In genomic region chr15:43408789-43409188, GRCh38 we compare ENCODE assay signal across 20 cellular contexts.
"Had no signal": no experiment of that assay in that cellular context is flagged by ENCODE, and none has a peak within 500 bp of the region (broad histone marks: within the 10 kb centered on the region; RNA-seq: fewer than 3 reads in every experiment).

No MANE protein-coding gene starts in this region.

- H3K9me3 ChIP-seq: gastroesophageal sphincter, heart right ventricle, left ventricle myocardium inferior, sigmoid colon, upper lobe of right lung had no signal

- DNase-seq: activated CD4-positive, alpha-beta T cell treated with anti-CD3 and anti-CD28 coated beads for 36 hours; activated CD8-positive, alpha-beta T cell treated with anti-CD3 and anti-CD28 coated beads for 36 hours; activated effector memory CD4-positive, alpha-beta T cell treated with Interleukin-2 at 50 U/mL for 16 hours; activated naive CD4-positive, alpha-beta T cell treated with anti-CD3 and anti-CD28 coated beads, Interleukin-2, amount 10 ng/mL, durations not matched to agents 7 days and 5 days; activated naive CD8-positive, alpha-beta T cell treated with anti-CD3 and anti-CD28 coated beads, Interleukin-2, amount 50 U/mL, for 24 hours; activated T-cell treated with anti-CD3 and anti-CD28 coated beads, Interleukin-2, amount 50 U/mL, for 1 hour; brain microvascular endothelial cell; heart right ventricle; immature natural killer cell; kidney glomerular epithelial cell; left ventricle myocardium inferior; sigmoid colon; stimulated activated naive B cell treated with anti-CD40 and anti-IgM and Interleukin-4, amounts not matched to agents 10 μg/mL and 1 μg/mL and 100 μg/mL, for 72 hours; upper lobe of right lung had no signal

- H3K27ac ChIP-seq: brain microvascular endothelial cell, coronary artery, gastroesophageal sphincter, heart right ventricle, left ventricle myocardium inferior, parathyroid adenoma, sigmoid colon, upper lobe of right lung had no signal

- H3K4me3 ChIP-seq: coronary artery, gastroesophageal sphincter, heart right ventricle, left ventricle myocardium inferior, sigmoid colon, upper lobe of right lung had no signal

- H3K27me3 ChIP-seq: brain microvascular endothelial cell, gastroesophageal sphincter, heart right ventricle, sigmoid colon, upper lobe of right lung had no signal

- H3K4me1 ChIP-seq: gastroesophageal sphincter, parathyroid adenoma, upper lobe of right lung had no signal

- H3K27me3 Mint-ChIP-seq: activated CD4-positive, alpha-beta T cell treated with anti-CD3 and anti-CD28 coated beads for 36 hours; activated CD8-positive, alpha-beta T cell treated with anti-CD3 and anti-CD28 coated beads for 36 hours; activated naive CD4-positive, alpha-beta T cell treated with anti-CD3 and anti-CD28 coated beads, Interleukin-2, amount 10 ng/mL, durations not matched to agents 7 days and 5 days; activated naive CD8-positive, alpha-beta T cell treated with anti-CD3 and anti-CD28 coated beads, Interleukin-2, amount 50 U/mL, for 24 hours; stimulated activated naive B cell treated with anti-CD40 and anti-IgM and Interleukin-4, amounts not matched to agents 10 μg/mL and 1 μg/mL and 100 μg/mL, for 72 hours had no signal

- ATAC-seq: activated CD4-positive, alpha-beta T cell treated with anti-CD3 and anti-CD28 coated beads for 36 hours; activated CD8-positive, alpha-beta T cell treated with anti-CD3 and anti-CD28 coated beads for 36 hours; activated naive CD8-positive, alpha-beta T cell treated with anti-CD3 and anti-CD28 coated beads, Interleukin-2, amount 50 U/mL, for 24 hours; esophagus mucosa; gastroesophageal sphincter; heart right ventricle; stimulated activated naive B cell treated with anti-CD40 and anti-IgM and Interleukin-4, amounts not matched to agents 10 μg/mL and 1 μg/mL and 100 μg/mL, for 72 hours; upper lobe of right lung; WTC11 had no signal

- H3K9me3 Mint-ChIP-seq: activated CD8-positive, alpha-beta T cell treated with anti-CD3 and anti-CD28 coated beads for 36 hours; activated naive CD4-positive, alpha-beta T cell treated with anti-CD3 and anti-CD28 coated beads, Interleukin-2, amount 10 ng/mL, durations not matched to agents 7 days and 5 days; activated naive CD8-positive, alpha-beta T cell treated with anti-CD3 and anti-CD28 coated beads, Interleukin-2, amount 50 U/mL, for 24 hours; immature natural killer cell; nephron; stimulated activated naive B cell treated with anti-CD40 and anti-IgM and Interleukin-4, amounts not matched to agents 10 μg/mL and 1 μg/mL and 100 μg/mL, for 72 hours; WTC11 had no signal

- H3K4me1 Mint-ChIP-seq: activated CD4-positive, alpha-beta T cell treated with anti-CD3 and anti-CD28 coated beads for 36 hours; activated naive CD8-positive, alpha-beta T cell treated with anti-CD3 and anti-CD28 coated beads, Interleukin-2, amount 50 U/mL, for 24 hours; immature natural killer cell; nephron; WTC11 had no signal

- H3K4me3 Mint-ChIP-seq: activated CD4-positive, alpha-beta T cell treated with anti-CD3 and anti-CD28 coated beads for 36 hours; activated CD8-positive, alpha-beta T cell treated with anti-CD3 and anti-CD28 coated beads for 36 hours; activated naive CD4-positive, alpha-beta T cell treated with anti-CD3 and anti-CD28 coated beads, Interleukin-2, amount 10 ng/mL, durations not matched to agents 7 days and 5 days; activated naive CD8-positive, alpha-beta T cell treated with anti-CD3 and anti-CD28 coated beads, Interleukin-2, amount 50 U/mL, for 24 hours; immature natural killer cell; nephron; stimulated activated naive B cell treated with anti-CD40 and anti-IgM and Interleukin-4, amounts not matched to agents 10 μg/mL and 1 μg/mL and 100 μg/mL, for 72 hours; WTC11 had no signal

- H3K27ac Mint-ChIP-seq: activated CD4-positive, alpha-beta T cell treated with anti-CD3 and anti-CD28 coated beads for 36 hours; activated CD8-positive, alpha-beta T cell treated with anti-CD3 and anti-CD28 coated beads for 36 hours; activated naive CD8-positive, alpha-beta T cell treated with anti-CD3 and anti-CD28 coated beads, Interleukin-2, amount 50 U/mL, for 24 hours; nephron; stimulated activated naive B cell treated with anti-CD40 and anti-IgM and Interleukin-4, amounts not matched to agents 10 μg/mL and 1 μg/mL and 100 μg/mL, for 72 hours; WTC11 had no signal
